In the genomic region with DNA sequence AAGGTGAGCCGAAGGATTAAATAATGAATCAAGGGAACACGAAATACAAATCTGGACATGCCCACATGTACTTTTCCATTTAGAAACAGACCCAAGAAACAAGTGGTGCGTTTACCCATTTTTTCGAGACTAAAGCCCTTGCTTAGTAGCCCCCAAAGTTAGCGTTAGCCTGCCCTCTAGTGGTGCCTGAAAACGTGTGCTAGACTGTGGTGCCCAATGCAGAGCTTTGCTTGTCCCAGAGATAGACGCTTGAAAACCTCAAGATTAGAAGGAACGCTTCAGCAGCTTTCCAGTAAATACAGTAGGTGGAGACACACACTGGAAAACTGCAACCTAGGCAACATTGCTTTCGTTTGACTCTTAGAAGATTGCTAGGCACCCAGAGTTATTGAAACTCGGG, we compare ENCODE assay signal across 7 cellular contexts.
DNase-seq lines count a peak whose midpoint lies in the region; ATAC-seq and TF ChIP-seq lines count a peak whose summit lies in the region.
"Not testable (repeated sequence)": the region's sequence is repeated elsewhere in the genome, so short reads cannot be mapped to it uniquely, and the experiment has no call there.

No MANE protein-coding gene starts in this region.

- H3K9me3 Mint-ChIP-seq in activated naive CD8-positive, alpha-beta T cell treated with anti-CD3 and anti-CD28 coated beads, Interleukin-2, amount 50 U/mL, for 24 hours, result not testable (repeated sequence)

- not testable (repeated sequence) for DNase-seq in activated naive CD8-positive, alpha-beta T cell treated with anti-CD3 and anti-CD28 coated beads, Interleukin-2, amount 50 U/mL, for 24 hours; left lung

- intact Hi-C loops in left lung (cut with DNase I), result not testable (repeated sequence)

- not testable (repeated sequence) for H3K27ac ChIP-seq in left lung

- H3K9me3 ChIP-seq in left lung, result not testable (repeated sequence)

- TF ChIP-seq CTCF in left lung (IDR thresholded peaks at IDR 0.05), result not testable (repeated sequence)

- not testable (repeated sequence) for H3K4me3 Mint-ChIP-seq in activated naive CD8-positive, alpha-beta T cell treated with anti-CD3 and anti-CD28 coated beads, Interleukin-2, amount 50 U/mL, for 24 hours

- H3K36me3 Mint-ChIP-seq in activated naive CD8-positive, alpha-beta T cell treated with anti-CD3 and anti-CD28 coated beads, Interleukin-2, amount 50 U/mL, for 24 hours (ENCODE audit: low read depth), result not testable (repeated sequence)

- H3K36me3 ChIP-seq in left lung, result not testable (repeated sequence)

- not testable (repeated sequence) for H3K4me1 Mint-ChIP-seq in activated naive CD8-positive, alpha-beta T cell treated with anti-CD3 and anti-CD28 coated beads, Interleukin-2, amount 50 U/mL, for 24 hours

- not testable (repeated sequence) for H3K27me3 Mint-ChIP-seq in activated naive CD8-positive, alpha-beta T cell treated with anti-CD3 and anti-CD28 coated beads, Interleukin-2, amount 50 U/mL, for 24 hours

- H3K27me3 ChIP-seq in left lung, result not testable (repeated sequence)

- not testable (repeated sequence) for H3K27ac Mint-ChIP-seq in activated naive CD8-positive, alpha-beta T cell treated with anti-CD3 and anti-CD28 coated beads, Interleukin-2, amount 50 U/mL, for 24 hours

- peak; percentile 73 for ATAC-seq in GM18867 (IDR thresholded peaks at IDR 0.05; ENCODE audit: unreplicated experiment)
- peak; percentile 67 for ATAC-seq in GM21367 (IDR thresholded peaks at IDR 0.05; ENCODE audit: unreplicated experiment)
- peak; percentile 78 for ATAC-seq in HG02623 (IDR thresholded peaks at IDR 0.05; ENCODE audit: unreplicated experiment)
- ATAC-seq in HG03103 (IDR thresholded peaks at IDR 0.05; ENCODE audit: low read depth, unreplicated experiment), result peak; percentile 60
- ATAC-seq in HG03575 (IDR thresholded peaks at IDR 0.05; ENCODE audit: extremely low read depth, insufficient number of reproducible peaks, low FRiP score, unreplicated experiment), result peak; percentile 69
- ATAC-seq in activated naive CD8-positive, alpha-beta T cell treated with anti-CD3 and anti-CD28 coated beads, Interleukin-2, amount 50 U/mL, for 24 hours, result peak; percentile 33
- ATAC-seq in left lung, result peak; percentile 91

- H3K4me3 ChIP-seq in left lung, result not testable (repeated sequence)

- not testable (repeated sequence) for H3K4me1 ChIP-seq in left lung

Comparison
In these comparisons a context has a peak if more than half of its experiments do, and no peak if none do; other contexts are left out.
1. ATAC-seq: peak in every context shown above with its lines; median percentile 91 in left lung; 78 in HG02623; 73 in GM18867; 69 in HG03575; 67 in GM21367; 60 in HG03103; 33 in activated naive CD8-positive, alpha-beta T cell treated with anti-CD3 and anti-CD28 coated beads, Interleukin-2, amount 50 U/mL, for 24 hours.